15 cellular contexts compared by ENCODE assay signal in the genomic region with DNA sequence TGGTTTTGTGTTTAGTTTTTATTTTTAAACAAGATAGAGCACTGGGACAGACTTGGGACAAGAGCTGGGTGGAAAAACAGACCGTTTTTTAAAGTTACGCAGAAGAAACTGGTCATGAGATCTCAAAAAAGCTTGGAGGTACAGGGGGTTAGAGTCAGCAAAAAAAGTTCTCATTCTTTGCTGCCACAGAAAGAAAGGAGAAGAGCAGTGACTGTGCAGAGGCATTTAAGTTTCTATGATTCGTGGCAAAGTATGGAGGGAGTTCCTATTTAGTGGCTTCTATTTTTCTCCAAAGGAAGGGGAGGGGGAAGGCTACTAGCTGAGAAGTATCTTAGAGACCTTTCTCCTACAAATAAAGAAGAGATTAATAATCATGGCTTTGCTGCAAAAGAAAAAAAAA.
A peak's percentile ranks its signal among the peaks of the same experiment; 100 is the strongest.
DNase-seq lines count a peak whose midpoint lies in the region; ATAC-seq and TF ChIP-seq lines count a peak whose summit lies in the region.
"Had no signal": no experiment of that assay in that cellular context is flagged by ENCODE, and none has a peak within 500 bp of the region (broad histone marks: within the 10 kb centered on the region; RNA-seq: fewer than 3 reads in every experiment).

No MANE protein-coding gene starts in this region.

- peaks cover 0 to 5% (median 0%) of the 10 kb centered on the region in 7 donors for H3K9me3 Mint-ChIP-seq in CD14-positive monocyte
- no peaks in the 10 kb centered on the region for H3K9me3 Mint-ChIP-seq in chondrocyte (ENCODE audit: low read depth)

- no peak for DNase-seq in CD14-positive monocyte (ENCODE audit: low spot score)
- DNase-seq in Kasumi-1 (lab: John Stamatoyannopoulos, UW), result peak; percentile 7 to 9
- no peak for DNase-seq in left lung
- DNase-seq in putamen (ENCODE audit: low spot score), result peak; percentile 5
- DNase-seq in CD1c-positive myeloid dendritic cell (ENCODE audit: extremely low spot score), result no peak
- no peak for DNase-seq in effector memory CD4-positive, alpha-beta T cell
- DNase-seq in chondrocyte (ENCODE audit: low spot score), result no peak
- DNase-seq: CD4-positive, alpha-beta memory T cell; DMS 273 treated with DMSO at 0.1 percent for 48 hours; MM.1S; NCI-H1417; NCI-H2029; NCI-H2171 treated with DMSO at 0.1 percent for 48 hours; NCI-H82 had no signal

- H3K36me3 Mint-ChIP-seq in CD14-positive monocyte (peaks cover 52 to 54% of the 10 kb centered on the region in 2 donors), chondrocyte (ENCODE audit: low read depth) (peaks cover 10% of the 10 kb centered on the region)

- TF ChIP-seq CTCF in CD14-positive monocyte (IDR thresholded peaks at IDR 0.05) (no peak), left lung (IDR thresholded peaks at IDR 0.05) (no peak), chondrocyte (IDR thresholded peaks at IDR 0.05) (no peak)

- ATAC-seq in left lung, result peak; percentile 48
- ATAC-seq: Right ventricle myocardium inferior had no signal

- H3K4me3 Mint-ChIP-seq in CD14-positive monocyte, result no peak overlapping the region
- no peak overlapping the region for H3K4me3 Mint-ChIP-seq in chondrocyte (ENCODE audit: unreplicated experiment)
- H3K4me3 Mint-ChIP-seq: CD4-positive, alpha-beta memory T cell had no signal

- peak overlapping the region; percentile 58 to 88 (median 73) for H3K27ac Mint-ChIP-seq in CD14-positive monocyte
- no peak overlapping the region for H3K27ac Mint-ChIP-seq in chondrocyte (ENCODE audit: unreplicated experiment)

- H3K27me3 ChIP-seq in left lung, result no peaks in the 10 kb centered on the region
- no peaks in the 10 kb centered on the region for H3K27me3 ChIP-seq in effector memory CD4-positive, alpha-beta T cell (replicated peaks; ENCODE audit: control insufficient read depth, insufficient read depth, low read length, poor library complexity, severe bottlenecking)

- H3K9me3 ChIP-seq in left lung, result no peaks in the 10 kb centered on the region
- H3K9me3 ChIP-seq in effector memory CD4-positive, alpha-beta T cell (ENCODE audit: control insufficient read depth, low read length), result no peaks in the 10 kb centered on the region

- no peak overlapping the region for H3K4me3 ChIP-seq in left lung
- no peak overlapping the region for H3K4me3 ChIP-seq in effector memory CD4-positive, alpha-beta T cell (ENCODE audit: insufficient read depth, low read depth, low read length, poor library complexity, severe bottlenecking)

- H3K27me3 Mint-ChIP-seq in CD14-positive monocyte (ENCODE audit: low read depth in 3 of 3), result no peaks in the 10 kb centered on the region
- no peaks in the 10 kb centered on the region for H3K27me3 Mint-ChIP-seq in chondrocyte (ENCODE audit: low read depth)
- H3K27me3 Mint-ChIP-seq: CD4-positive, alpha-beta memory T cell had no signal

- H3K4me1 ChIP-seq in left lung, result peaks cover 0 to 34% of the 10 kb centered on the region in 2 donors
- H3K4me1 ChIP-seq in effector memory CD4-positive, alpha-beta T cell (ENCODE audit: control insufficient read depth, insufficient read depth, low read length, poor library complexity, severe bottlenecking), result no peaks in the 10 kb centered on the region

- peaks cover 37% of the 10 kb centered on the region for H3K4me1 Mint-ChIP-seq in CD14-positive monocyte
- H3K4me1 Mint-ChIP-seq in chondrocyte (ENCODE audit: low read depth), result no peaks in the 10 kb centered on the region
- H3K4me1 Mint-ChIP-seq: CD4-positive, alpha-beta memory T cell had no signal

- H3K27ac ChIP-seq in left lung, result peak overlapping the region in 1 of 2 donors; percentile 57
- no peak overlapping the region for H3K27ac ChIP-seq in effector memory CD4-positive, alpha-beta T cell (ENCODE audit: insufficient read depth, low read length, poor library complexity, severe bottlenecking)

- intact Hi-C loops in CD14-positive monocyte (cut with micrococcal nuclease) (no loop called here), left lung (cut with DNase I) (no loop called here)

- H3K36me3 ChIP-seq in left lung, result peaks cover 0 to 25% of the 10 kb centered on the region in 2 donors
- H3K36me3 ChIP-seq in effector memory CD4-positive, alpha-beta T cell (ENCODE audit: control insufficient read depth, insufficient read depth, low read length), result no peaks in the 10 kb centered on the region

Comparison
In these comparisons a context has a peak if more than half of its experiments do, and no peak if none do; other contexts are left out.
1. DNase-seq: peak in Kasumi-1 (2 of 2) and putamen (single experiment); none in CD14-positive monocyte (single experiment), left lung (0 of 2), CD1c-positive myeloid dendritic cell (single experiment), effector memory CD4-positive, alpha-beta T cell (0 of 3) and chondrocyte (single experiment).